1 cellular context compared by ENCODE assay signal in the genomic region with DNA sequence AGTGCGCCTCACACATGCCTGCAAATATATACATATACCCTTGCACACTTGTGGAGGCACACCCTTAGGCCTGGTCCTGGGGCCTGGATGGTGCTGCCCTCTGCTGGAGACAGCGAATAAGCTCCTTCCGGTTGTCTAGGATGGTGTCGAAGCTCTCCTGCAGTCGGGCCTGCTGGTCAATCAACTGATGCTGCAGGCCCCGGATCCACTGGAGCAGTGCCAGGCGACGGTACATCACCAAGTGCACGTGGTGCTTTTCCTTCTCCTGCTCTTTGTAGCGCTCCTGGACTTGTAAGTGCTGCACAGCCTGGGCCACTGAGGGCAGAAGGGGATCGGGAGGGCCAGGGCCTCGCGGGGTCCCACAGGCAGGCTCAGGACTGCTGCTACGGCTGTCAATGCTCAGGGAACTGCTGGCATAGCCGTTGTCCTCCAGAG.
A peak's percentile ranks its signal among the peaks of the same experiment; 100 is the strongest.
TF ChIP-seq lines count a peak whose summit lies in the region.

No MANE protein-coding gene starts in this region.

TF ChIP-seq in HEK293, 187 proteins besides CTCF, POLR2A, EP300 and RAD21 (continued from another document and continues in another):
- no peak for TF ChIP-seq GLI2 (tag by site-specific recombination; IDR thresholded peaks at IDR 0.05; ENCODE audit: borderline replicate concordance, low read depth)
- TF ChIP-seq ZNF133 (tag by site-specific recombination; IDR thresholded peaks at IDR 0.05) = no peak
- no peak; the same call in 1 of the 2 replicates for TF ChIP-seq ZNF24 (tag by site-specific recombination; IDR thresholded peaks at IDR 0.05)
- no peak for TF ChIP-seq ZNF664 (tag by site-specific recombination; IDR thresholded peaks at IDR 0.05)
- no peak for TF ChIP-seq ZNF837 (tag by site-specific recombination; IDR thresholded peaks at IDR 0.05)
- peak; percentile 74 for TF ChIP-seq ZBTB17 (tag by site-specific recombination; IDR thresholded peaks at IDR 0.05)
- TF ChIP-seq, protein P1, sequence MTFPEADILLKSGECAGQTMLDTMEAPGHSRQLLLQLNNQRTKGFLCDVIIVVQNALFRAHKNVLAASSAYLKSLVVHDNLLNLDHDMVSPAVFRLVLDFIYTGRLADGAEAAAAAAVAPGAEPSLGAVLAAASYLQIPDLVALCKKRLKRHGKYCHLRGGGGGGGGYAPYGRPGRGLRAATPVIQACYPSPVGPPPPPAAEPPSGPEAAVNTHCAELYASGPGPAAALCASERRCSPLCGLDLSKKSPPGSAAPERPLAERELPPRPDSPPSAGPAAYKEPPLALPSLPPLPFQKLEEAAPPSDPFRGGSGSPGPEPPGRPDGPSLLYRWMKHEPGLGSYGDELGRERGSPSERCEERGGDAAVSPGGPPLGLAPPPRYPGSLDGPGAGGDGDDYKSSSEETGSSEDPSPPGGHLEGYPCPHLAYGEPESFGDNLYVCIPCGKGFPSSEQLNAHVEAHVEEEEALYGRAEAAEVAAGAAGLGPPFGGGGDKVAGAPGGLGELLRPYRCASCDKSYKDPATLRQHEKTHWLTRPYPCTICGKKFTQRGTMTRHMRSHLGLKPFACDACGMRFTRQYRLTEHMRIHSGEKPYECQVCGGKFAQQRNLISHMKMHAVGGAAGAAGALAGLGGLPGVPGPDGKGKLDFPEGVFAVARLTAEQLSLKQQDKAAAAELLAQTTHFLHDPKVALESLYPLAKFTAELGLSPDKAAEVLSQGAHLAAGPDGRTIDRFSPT (tag by site-specific recombination; IDR thresholded peaks at IDR 0.05) = no peak
- no peak for TF ChIP-seq ZNF610 (tag by site-specific recombination; IDR thresholded peaks at IDR 0.05; ENCODE audit: borderline replicate concordance)
- no peak for TF ChIP-seq ZNF623 (tag by site-specific recombination; IDR thresholded peaks at IDR 0.05)
- TF ChIP-seq ZNF677 (tag by site-specific recombination; IDR thresholded peaks at IDR 0.05) = no peak
- TF ChIP-seq ZNF2 (tag by site-specific recombination; IDR thresholded peaks at IDR 0.05) = peak; percentile 71; the same call in 1 of the 2 replicates
- TF ChIP-seq ZNF621 (tag by site-specific recombination; IDR thresholded peaks at IDR 0.05) = no peak
- no peak for TF ChIP-seq ZNF169 (tag by site-specific recombination; IDR thresholded peaks at IDR 0.05)
- no peak for TF ChIP-seq ZNF571 (tag by site-specific recombination; IDR thresholded peaks at IDR 0.05)
- TF ChIP-seq ZNF433 (tag by site-specific recombination; IDR thresholded peaks at IDR 0.05; ENCODE audit: low read depth) = no peak
- TF ChIP-seq ZNF391 (tag by site-specific recombination; IDR thresholded peaks at IDR 0.05; ENCODE audit: borderline replicate concordance, low read depth) = no peak
- no peak for TF ChIP-seq ZNF76 (tag by site-specific recombination; IDR thresholded peaks at IDR 0.05; ENCODE audit: borderline replicate concordance, low read depth)
- no peak for TF ChIP-seq ZNF777 (tag by site-specific recombination; IDR thresholded peaks at IDR 0.05; ENCODE audit: borderline replicate concordance)
- TF ChIP-seq, protein P2, sequence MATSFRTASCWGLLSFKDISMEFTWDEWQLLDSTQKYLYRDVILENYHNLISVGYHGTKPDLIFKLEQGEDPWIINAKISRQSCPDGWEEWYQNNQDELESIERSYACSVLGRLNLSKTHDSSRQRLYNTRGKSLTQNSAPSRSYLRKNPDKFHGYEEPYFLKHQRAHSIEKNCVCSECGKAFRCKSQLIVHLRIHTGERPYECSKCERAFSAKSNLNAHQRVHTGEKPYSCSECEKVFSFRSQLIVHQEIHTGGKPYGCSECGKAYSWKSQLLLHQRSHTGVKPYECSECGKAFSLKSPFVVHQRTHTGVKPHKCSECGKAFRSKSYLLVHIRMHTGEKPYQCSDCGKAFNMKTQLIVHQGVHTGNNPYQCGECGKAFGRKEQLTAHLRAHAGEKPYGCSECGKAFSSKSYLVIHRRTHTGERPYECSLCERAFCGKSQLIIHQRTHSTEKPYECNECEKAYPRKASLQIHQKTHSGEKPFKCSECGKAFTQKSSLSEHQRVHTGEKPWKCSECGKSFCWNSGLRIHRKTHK (tag by site-specific recombination; IDR thresholded peaks at IDR 0.05) = no peak
- TF ChIP-seq, protein P3, sequence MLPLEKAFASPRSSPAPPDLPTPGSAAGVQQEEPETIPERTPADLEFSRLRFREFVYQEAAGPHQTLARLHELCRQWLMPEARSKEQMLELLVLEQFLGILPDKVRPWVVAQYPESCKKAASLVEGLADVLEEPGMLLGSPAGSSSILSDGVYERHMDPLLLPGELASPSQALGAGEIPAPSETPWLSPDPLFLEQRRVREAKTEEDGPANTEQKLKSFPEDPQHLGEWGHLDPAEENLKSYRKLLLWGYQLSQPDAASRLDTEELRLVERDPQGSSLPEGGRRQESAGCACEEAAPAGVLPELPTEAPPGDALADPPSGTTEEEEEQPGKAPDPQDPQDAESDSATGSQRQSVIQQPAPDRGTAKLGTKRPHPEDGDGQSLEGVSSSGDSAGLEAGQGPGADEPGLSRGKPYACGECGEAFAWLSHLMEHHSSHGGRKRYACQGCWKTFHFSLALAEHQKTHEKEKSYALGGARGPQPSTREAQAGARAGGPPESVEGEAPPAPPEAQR (tag by site-specific recombination; IDR thresholded peaks at IDR 0.05) = no peak
- TF ChIP-seq TCF7L2 (IDR thresholded peaks at IDR 0.05; ENCODE audit: borderline replicate concordance, low read depth, low read length) = no peak
- no peak for TF ChIP-seq ZNF830 (tag by site-specific recombination; IDR thresholded peaks at IDR 0.05; ENCODE audit: low read depth)
- TF ChIP-seq, protein P4, sequence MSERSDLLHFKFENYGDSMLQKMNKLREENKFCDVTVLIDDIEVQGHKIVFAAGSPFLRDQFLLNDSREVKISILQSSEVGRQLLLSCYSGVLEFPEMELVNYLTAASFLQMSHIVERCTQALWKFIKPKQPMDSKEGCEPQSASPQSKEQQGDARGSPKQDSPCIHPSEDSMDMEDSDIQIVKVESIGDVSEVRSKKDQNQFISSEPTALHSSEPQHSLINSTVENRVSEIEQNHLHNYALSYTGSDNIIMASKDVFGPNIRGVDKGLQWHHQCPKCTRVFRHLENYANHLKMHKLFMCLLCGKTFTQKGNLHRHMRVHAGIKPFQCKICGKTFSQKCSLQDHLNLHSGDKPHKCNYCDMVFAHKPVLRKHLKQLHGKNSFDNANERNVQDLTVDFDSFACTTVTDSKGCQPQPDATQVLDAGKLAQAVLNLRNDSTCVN (tag by site-specific recombination; optimal IDR thresholded peaks at IDR 0.05) = no peak
- TF ChIP-seq KLF7 (tag by site-specific recombination; IDR thresholded peaks at IDR 0.05; ENCODE audit: borderline replicate concordance) = no peak
- no peak for TF ChIP-seq ZNF221 (tag by site-specific recombination; IDR thresholded peaks at IDR 0.05; ENCODE audit: borderline replicate concordance)
- no peak for TF ChIP-seq ZNF214 (tag by site-specific recombination; IDR thresholded peaks at IDR 0.05; ENCODE audit: borderline replicate concordance)
- TF ChIP-seq FEZF1 (tag by site-specific recombination; IDR thresholded peaks at IDR 0.05) = no peak
- TF ChIP-seq ZNF660 (tag by site-specific recombination; IDR thresholded peaks at IDR 0.05) = peak; percentile 95
- TF ChIP-seq ZNF350 (tag by site-specific recombination; IDR thresholded peaks at IDR 0.05) = no peak
- no peak for TF ChIP-seq ZNF530 (tag by site-specific recombination; IDR thresholded peaks at IDR 0.05; ENCODE audit: low read depth)
- TF ChIP-seq TRIM28 (IDR thresholded peaks at IDR 0.05; ENCODE audit: borderline replicate concordance, low read length) = no peak
- peak; percentile 63 for TF ChIP-seq ZNF335 (tag by site-specific recombination; conservative IDR thresholded peaks at IDR 0.05)
- TF ChIP-seq, protein P5, sequence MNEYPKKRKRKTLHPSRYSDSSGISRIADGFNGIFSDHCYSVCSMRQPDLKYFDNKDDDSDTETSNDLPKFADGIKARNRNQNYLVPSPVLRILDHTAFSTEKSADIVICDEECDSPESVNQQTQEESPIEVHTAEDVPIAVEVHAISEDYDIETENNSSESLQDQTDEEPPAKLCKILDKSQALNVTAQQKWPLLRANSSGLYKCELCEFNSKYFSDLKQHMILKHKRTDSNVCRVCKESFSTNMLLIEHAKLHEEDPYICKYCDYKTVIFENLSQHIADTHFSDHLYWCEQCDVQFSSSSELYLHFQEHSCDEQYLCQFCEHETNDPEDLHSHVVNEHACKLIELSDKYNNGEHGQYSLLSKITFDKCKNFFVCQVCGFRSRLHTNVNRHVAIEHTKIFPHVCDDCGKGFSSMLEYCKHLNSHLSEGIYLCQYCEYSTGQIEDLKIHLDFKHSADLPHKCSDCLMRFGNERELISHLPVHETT (tag by site-specific recombination; IDR thresholded peaks at IDR 0.05) = no peak
- TF ChIP-seq, protein P6, sequence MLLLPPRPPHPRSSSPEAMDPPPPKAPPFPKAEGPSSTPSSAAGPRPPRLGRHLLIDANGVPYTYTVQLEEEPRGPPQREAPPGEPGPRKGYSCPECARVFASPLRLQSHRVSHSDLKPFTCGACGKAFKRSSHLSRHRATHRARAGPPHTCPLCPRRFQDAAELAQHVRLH (tag by site-specific recombination; IDR thresholded peaks at IDR 0.05) = 0 out of 2 replicates have a peak, but pooled peaks have one; percentile 56
- no peak for TF ChIP-seq ZNF132 (tag by site-specific recombination; IDR thresholded peaks at IDR 0.05; ENCODE audit: borderline replicate concordance)
- no peak for TF ChIP-seq GLI4 (tag by site-specific recombination; IDR thresholded peaks at IDR 0.05)
- no peak for TF ChIP-seq ZNF174 (tag by site-specific recombination; IDR thresholded peaks at IDR 0.05)
- TF ChIP-seq KLF8 (tag by site-specific recombination; IDR thresholded peaks at IDR 0.05) = peak; percentile 29; the same call in 1 of the 2 replicates
- TF ChIP-seq MZF1 (tag by site-specific recombination; IDR thresholded peaks at IDR 0.05; ENCODE audit: borderline replicate concordance) = no peak
- TF ChIP-seq, protein P7, sequence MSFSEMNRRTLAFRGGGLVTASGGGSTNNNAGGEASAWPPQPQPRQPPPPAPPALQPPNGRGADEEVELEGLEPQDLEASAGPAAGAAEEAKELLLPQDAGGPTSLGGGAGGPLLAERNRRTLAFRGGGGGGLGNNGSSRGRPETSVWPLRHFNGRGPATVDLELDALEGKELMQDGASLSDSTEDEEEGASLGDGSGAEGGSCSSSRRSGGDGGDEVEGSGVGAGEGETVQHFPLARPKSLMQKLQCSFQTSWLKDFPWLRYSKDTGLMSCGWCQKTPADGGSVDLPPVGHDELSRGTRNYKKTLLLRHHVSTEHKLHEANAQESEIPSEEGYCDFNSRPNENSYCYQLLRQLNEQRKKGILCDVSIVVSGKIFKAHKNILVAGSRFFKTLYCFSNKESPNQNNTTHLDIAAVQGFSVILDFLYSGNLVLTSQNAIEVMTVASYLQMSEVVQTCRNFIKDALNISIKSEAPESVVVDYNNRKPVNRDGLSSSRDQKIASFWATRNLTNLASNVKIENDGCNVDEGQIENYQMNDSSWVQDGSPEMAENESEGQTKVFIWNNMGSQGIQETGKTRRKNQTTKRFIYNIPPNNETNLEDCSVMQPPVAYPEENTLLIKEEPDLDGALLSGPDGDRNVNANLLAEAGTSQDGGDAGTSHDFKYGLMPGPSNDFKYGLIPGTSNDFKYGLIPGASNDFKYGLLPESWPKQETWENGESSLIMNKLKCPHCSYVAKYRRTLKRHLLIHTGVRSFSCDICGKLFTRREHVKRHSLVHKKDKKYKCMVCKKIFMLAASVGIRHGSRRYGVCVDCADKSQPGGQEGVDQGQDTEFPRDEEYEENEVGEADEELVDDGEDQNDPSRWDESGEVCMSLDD (tag by site-specific recombination; IDR thresholded peaks at IDR 0.05) = no peak
- TF ChIP-seq GLIS1 (tag by site-specific recombination; IDR thresholded peaks at IDR 0.05) = peak; percentile 22; the same call in 1 of the 2 replicates
- no peak for TF ChIP-seq ZNF707 (tag by site-specific recombination; IDR thresholded peaks at IDR 0.05)
- TF ChIP-seq ZNF529 (tag by site-specific recombination; IDR thresholded peaks at IDR 0.05; ENCODE audit: insufficient replicate concordance) = no peak
- TF ChIP-seq ZNF426 (tag by site-specific recombination; IDR thresholded peaks at IDR 0.05) = no peak
- no peak for TF ChIP-seq GFI1B (tag by site-specific recombination; IDR thresholded peaks at IDR 0.05)
- TF ChIP-seq ZNF843 (tag by site-specific recombination; IDR thresholded peaks at IDR 0.05) = no peak
- no peak for TF ChIP-seq HOXA7 (CRISPR knock-in tag; IDR thresholded peaks at IDR 0.05; ENCODE audit: borderline replicate concordance)
- peak; percentile 92 for TF ChIP-seq ZNF600 (tag by site-specific recombination; IDR thresholded peaks at IDR 0.05)
- TF ChIP-seq ZNF544 (tag by site-specific recombination; IDR thresholded peaks at IDR 0.05) = no peak
- TF ChIP-seq ZNF549 (tag by site-specific recombination; IDR thresholded peaks at IDR 0.05) = no peak
- TF ChIP-seq KLF16 (tag by site-specific recombination; IDR thresholded peaks at IDR 0.05) = no peak
- TF ChIP-seq, protein P8, sequence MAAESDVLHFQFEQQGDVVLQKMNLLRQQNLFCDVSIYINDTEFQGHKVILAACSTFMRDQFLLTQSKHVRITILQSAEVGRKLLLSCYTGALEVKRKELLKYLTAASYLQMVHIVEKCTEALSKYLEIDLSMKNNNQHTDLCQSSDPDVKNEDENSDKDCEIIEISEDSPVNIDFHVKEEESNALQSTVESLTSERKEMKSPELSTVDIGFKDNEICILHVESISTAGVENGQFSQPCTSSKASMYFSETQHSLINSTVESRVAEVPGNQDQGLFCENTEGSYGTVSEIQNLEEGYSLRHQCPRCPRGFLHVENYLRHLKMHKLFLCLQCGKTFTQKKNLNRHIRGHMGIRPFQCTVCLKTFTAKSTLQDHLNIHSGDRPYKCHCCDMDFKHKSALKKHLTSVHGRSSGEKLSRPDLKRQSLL (tag by site-specific recombination; IDR thresholded peaks at IDR 0.05) = no peak
- TF ChIP-seq ZNF558 (tag by site-specific recombination; IDR thresholded peaks at IDR 0.05) = no peak; the same call in 1 of the 2 replicates
- TF ChIP-seq ZFP69B (tag by site-specific recombination; IDR thresholded peaks at IDR 0.05) = no peak; the same call in 1 of the 2 replicates
- TF ChIP-seq, protein P9, sequence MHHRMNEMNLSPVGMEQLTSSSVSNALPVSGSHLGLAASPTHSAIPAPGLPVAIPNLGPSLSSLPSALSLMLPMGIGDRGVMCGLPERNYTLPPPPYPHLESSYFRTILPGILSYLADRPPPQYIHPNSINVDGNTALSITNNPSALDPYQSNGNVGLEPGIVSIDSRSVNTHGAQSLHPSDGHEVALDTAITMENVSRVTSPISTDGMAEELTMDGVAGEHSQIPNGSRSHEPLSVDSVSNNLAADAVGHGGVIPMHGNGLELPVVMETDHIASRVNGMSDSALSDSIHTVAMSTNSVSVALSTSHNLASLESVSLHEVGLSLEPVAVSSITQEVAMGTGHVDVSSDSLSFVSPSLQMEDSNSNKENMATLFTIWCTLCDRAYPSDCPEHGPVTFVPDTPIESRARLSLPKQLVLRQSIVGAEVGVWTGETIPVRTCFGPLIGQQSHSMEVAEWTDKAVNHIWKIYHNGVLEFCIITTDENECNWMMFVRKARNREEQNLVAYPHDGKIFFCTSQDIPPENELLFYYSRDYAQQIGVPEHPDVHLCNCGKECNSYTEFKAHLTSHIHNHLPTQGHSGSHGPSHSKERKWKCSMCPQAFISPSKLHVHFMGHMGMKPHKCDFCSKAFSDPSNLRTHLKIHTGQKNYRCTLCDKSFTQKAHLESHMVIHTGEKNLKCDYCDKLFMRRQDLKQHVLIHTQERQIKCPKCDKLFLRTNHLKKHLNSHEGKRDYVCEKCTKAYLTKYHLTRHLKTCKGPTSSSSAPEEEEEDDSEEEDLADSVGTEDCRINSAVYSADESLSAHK (tag by site-specific recombination; IDR thresholded peaks at IDR 0.05) = no peak
- no peak for TF ChIP-seq ZNF626 (tag by site-specific recombination; IDR thresholded peaks at IDR 0.05)
- no peak for TF ChIP-seq ZNF23 (tag by site-specific recombination; IDR thresholded peaks at IDR 0.05; ENCODE audit: borderline replicate concordance)
- TF ChIP-seq ZBTB8A (tag by site-specific recombination; IDR thresholded peaks at IDR 0.05) = no peak
- TF ChIP-seq ZNF585B (tag by site-specific recombination; IDR thresholded peaks at IDR 0.05) = no peak
